Comparison of ENCODE assay signal across 21 cellular contexts in the genomic region with DNA sequence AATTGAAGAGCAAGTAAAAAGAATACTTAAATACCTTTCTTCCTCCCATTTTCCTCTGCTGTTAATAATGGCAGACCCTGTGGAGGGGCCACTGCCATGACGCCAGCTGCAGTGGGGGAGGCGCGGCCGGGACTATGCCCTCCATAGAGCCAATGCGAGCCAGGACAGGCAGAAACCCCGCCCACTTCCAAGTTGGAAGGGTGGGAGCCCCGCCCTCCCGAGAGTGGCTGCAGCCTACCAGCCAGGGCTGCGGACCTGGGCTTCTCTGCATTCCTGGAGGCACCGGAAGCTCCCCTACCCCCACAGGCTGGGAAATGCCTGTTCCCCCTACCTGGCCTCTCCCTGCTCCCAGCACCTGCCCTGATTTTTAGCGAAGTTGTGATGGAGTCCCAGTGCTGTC.
DNase-seq lines count a peak whose midpoint lies in the region; ATAC-seq and TF ChIP-seq lines count a peak whose summit lies in the region.
"Had no signal": no experiment of that assay in that cellular context is flagged by ENCODE, and none has a peak within 500 bp of the region (broad histone marks: within the 10 kb centered on the region; RNA-seq: fewer than 3 reads in every experiment).

No MANE protein-coding gene starts in this region.

- H2AK5ac ChIP-seq in H9 (ENCODE audit: insufficient read length, low read length) = no peak overlapping the region

- no peaks in the 10 kb centered on the region for H3K79me1 ChIP-seq in H9 (ENCODE audit: insufficient read depth, low read depth, low read length, poor library complexity, severe bottlenecking)

- H2BK5ac ChIP-seq in H9 (ENCODE audit: insufficient read length, low read length) = no peak overlapping the region

- H3K23me2 ChIP-seq in H9 (ENCODE audit: insufficient read length, low read depth, low read length, poor library complexity, severe bottlenecking) = no peaks in the 10 kb centered on the region

- TF ChIP-seq CTCF in H9 (conservative IDR thresholded peaks at IDR 0.05) = no peak

- H2AFZ ChIP-seq in H9 (ENCODE audit: low read length) = no peak overlapping the region
- H2AFZ ChIP-seq: PC-9 had no signal

- H3K4me3 Mint-ChIP-seq in H9 = no peak overlapping the region
- H3K4me3 Mint-ChIP-seq: B cell; CD4-positive, CD25-positive, alpha-beta regulatory T cell; HFFc6 had no signal

- H3K4me1 ChIP-seq in H9 (ENCODE audit: insufficient read depth, low read length) = no peaks in the 10 kb centered on the region
- H3K4me1 ChIP-seq: A549 had no signal

- no peaks in the 10 kb centered on the region for H3K27me3 ChIP-seq in H9 (ENCODE audit: insufficient read depth, low read length)
- H3K27me3 ChIP-seq: MG63 had no signal

- no peak overlapping the region for H3K4ac ChIP-seq in H9 (ENCODE audit: low read depth, low read length)

- no peak overlapping the region for H3K14ac ChIP-seq in H9 (ENCODE audit: insufficient read depth, low read length)

- no peak overlapping the region for H2BK15ac ChIP-seq in H9 (ENCODE audit: low read depth, low read length)

- H4K91ac ChIP-seq in H9 (ENCODE audit: insufficient read length, low read depth, low read length) = no peak overlapping the region

- no peaks in the 10 kb centered on the region for H4K20me1 ChIP-seq in H9 (ENCODE audit: control insufficient read depth, insufficient read depth, insufficient read length)

- no peak overlapping the region for H4K5ac ChIP-seq in H9 (ENCODE audit: insufficient read length, low read depth, low read length)

- no peaks in the 10 kb centered on the region for H3K79me2 ChIP-seq in H9 (ENCODE audit: insufficient read depth, low read length)

- peak; percentile 17 for DNase-seq in D341Med (ENCODE audit: low spot score)
- DNase-seq in H9 = peak; percentile 46
- DNase-seq in iPS-NIHi11 (ENCODE audit: low spot score) = peak; percentile 21
- peak; percentile 53 for DNase-seq in sciatic nerve (ENCODE audit: low spot score)
- DNase-seq in GOT3 (lab: John Stamatoyannopoulos, UW) = no peak
- DNase-seq in T-helper 9 cell = no peak
- DNase-seq in NCI-H1694 treated with DMSO at 0.1 percent for 48 hours (lab: John Stamatoyannopoulos, UW) = no peak
- DNase-seq: CD4-positive, CD25-positive, alpha-beta regulatory T cell; DMS 273 treated with DMSO at 0.1 percent for 48 hours; DMS79 treated with DMSO at 0.1 percent for 48 hours; HFFc6; MG63; NCI-H1417; NCI-H187; NCI-H2107; PC-9; RPMI8226 had no signal

- no peak overlapping the region for H3K27ac ChIP-seq in H9 (ENCODE audit: insufficient read length, low read depth, low read length)
- H3K27ac ChIP-seq: A549, PC-9 had no signal

- WGBS in H9 (ENCODE audit: extremely low coverage, insufficient read length, low lambda C conversion rate) = no CpG with 5 or more reads among the region's 11 CpGs

- no peak overlapping the region for H3K18ac ChIP-seq in H9 (ENCODE audit: insufficient read length, low read depth, low read length)

- H3K27me3 Mint-ChIP-seq in H9 (ENCODE audit: low read depth) = no peaks in the 10 kb centered on the region
- H3K27me3 Mint-ChIP-seq: B cell; CD4-positive, CD25-positive, alpha-beta regulatory T cell had no signal

- peaks cover 0 to 7% (median 4%) of the 10 kb centered on the region in 3 experiments; a peak in 4 of 7 replicates for H3K36me3 Mint-ChIP-seq in H9 (ENCODE audit: insufficient read depth in 1 of 3, low read depth in 3 of 3)
- H3K36me3 Mint-ChIP-seq: CD4-positive, CD25-positive, alpha-beta regulatory T cell had no signal

- no peak overlapping the region for H2BK12ac ChIP-seq in H9 (ENCODE audit: insufficient read length, low read depth, low read length)

- H3K4me1 Mint-ChIP-seq in H9 = peaks cover 8 to 9% of the 10 kb centered on the region in 2 experiments
- H3K4me1 Mint-ChIP-seq: B cell; CD4-positive, CD25-positive, alpha-beta regulatory T cell had no signal

- H3K9me3 Mint-ChIP-seq in H9 = peaks cover 3 to 6% of the 10 kb centered on the region in 2 experiments; a peak in 4 of 5 replicates

- no peak overlapping the region for H3K4me2 ChIP-seq in H9 (ENCODE audit: insufficient read depth, insufficient read length, low read length)
- H3K4me2 ChIP-seq: A549, PC-9 had no signal

- ATAC-seq in sciatic nerve = peak; percentile 49
- ATAC-seq in GM21447 (IDR thresholded peaks at IDR 0.05; ENCODE audit: unreplicated experiment) = no peak
- ATAC-seq: A549, K562 had no signal

- H3K9me3 ChIP-seq in H9 (ENCODE audit: control insufficient read depth, low read depth, low read length) = no peaks in the 10 kb centered on the region
- H3K9me3 ChIP-seq: A549, MG63 had no signal

- H4K8ac ChIP-seq in H9 (replicated peaks; ENCODE audit: insufficient read length, low read depth, low read length) = no peak overlapping the region

- H3T11ph ChIP-seq in H9 (ENCODE audit: low read length) = no peak overlapping the region

- no peak overlapping the region for H2BK20ac ChIP-seq in H9 (ENCODE audit: low read depth, low read length, poor library complexity, severe bottlenecking)

- no peak overlapping the region for H2BK120ac ChIP-seq in H9 (ENCODE audit: low read depth, low read length, poor library complexity, severe bottlenecking)

- no peak overlapping the region for H3K23ac ChIP-seq in H9 (ENCODE audit: insufficient read length, low read depth, low read length)

- H3K27ac Mint-ChIP-seq in H9 = no peak overlapping the region
- H3K27ac Mint-ChIP-seq: B cell; CD4-positive, CD25-positive, alpha-beta regulatory T cell; HFFc6 had no signal

- intact Hi-C loops in sciatic nerve (cut with DNase I) = no loop called here

- H3K56ac ChIP-seq in H9 (ENCODE audit: insufficient read length, low read depth, low read length) = no peak overlapping the region

- no peak overlapping the region for H3K9ac ChIP-seq in H9 (ENCODE audit: extremely low read depth, insufficient read length, low read length)

Comparison
In these comparisons a context has a peak if more than half of its experiments do, and no peak if none do; other contexts are left out.
1. DNase-seq: peak in D341Med (single experiment), H9 (single experiment), iPS-NIHi11 (single experiment) and sciatic nerve (single experiment); none in GOT3 (single experiment), T-helper 9 cell (single experiment) and NCI-H1694 treated with DMSO at 0.1 percent for 48 hours (single experiment).